8 cellular contexts compared by ENCODE assay signal in genomic region chr1:230426246-230427101, GRCh38. TPM values are rescaled to one million over a fixed set of nuclear protein-coding genes. Genes with fewer than 3 reads are reported as not detected.
A peak's percentile ranks its signal among the peaks of the same experiment; 100 is the strongest.
DNase-seq lines count a peak whose midpoint lies in the region; ATAC-seq and TF ChIP-seq lines count a peak whose summit lies in the region.

A gene with protein sequence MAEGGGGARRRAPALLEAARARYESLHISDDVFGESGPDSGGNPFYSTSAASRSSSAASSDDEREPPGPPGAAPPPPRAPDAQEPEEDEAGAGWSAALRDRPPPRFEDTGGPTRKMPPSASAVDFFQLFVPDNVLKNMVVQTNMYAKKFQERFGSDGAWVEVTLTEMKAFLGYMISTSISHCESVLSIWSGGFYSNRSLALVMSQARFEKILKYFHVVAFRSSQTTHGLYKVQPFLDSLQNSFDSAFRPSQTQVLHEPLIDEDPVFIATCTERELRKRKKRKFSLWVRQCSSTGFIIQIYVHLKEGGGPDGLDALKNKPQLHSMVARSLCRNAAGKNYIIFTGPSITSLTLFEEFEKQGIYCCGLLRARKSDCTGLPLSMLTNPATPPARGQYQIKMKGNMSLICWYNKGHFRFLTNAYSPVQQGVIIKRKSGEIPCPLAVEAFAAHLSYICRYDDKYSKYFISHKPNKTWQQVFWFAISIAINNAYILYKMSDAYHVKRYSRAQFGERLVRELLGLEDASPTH (minus strand): TSS chr1:230426332. CDS start chr1:230425928, 404 bp downstream.

- H3K36me3 ChIP-seq in BE2C (no peaks in the 10 kb centered on the region), endocrine pancreas (ENCODE audit: control insufficient read depth, insufficient read depth, low read length) (no peaks in the 10 kb centered on the region), mesendoderm (ENCODE audit: control insufficient read depth, insufficient read depth, low read length) (no peaks in the 10 kb centered on the region)

- DNase-seq in BE2C = peak; percentile 94
- peak; percentile 40 to 74 for DNase-seq in NCI-H524 (lab: John Stamatoyannopoulos, UW)
- DNase-seq in activated CD4-positive, alpha-beta memory T cell treated with anti-CD3 and anti-CD28 coated beads, Interleukin-2, amount 10 ng/mL, durations not matched to agents 7 days and 5 days = peak; percentile 68
- DNase-seq in mesendoderm = peak; percentile 87
- peak; percentile 8 to 12 for DNase-seq in stimulated activated CD8-positive, alpha-beta memory T cell treated with anti-CD3 and anti-CD28 coated beads, Interleukin-2, amount 100 ng/mL, for 1 hour (ENCODE audit: low read depth in 2 of 2)

- no peaks in the 10 kb centered on the region for H3K9me3 ChIP-seq in BE2C
- no peaks in the 10 kb centered on the region for H3K9me3 ChIP-seq in endocrine pancreas (ENCODE audit: control insufficient read depth, low read length)

- no peak within 1 kb of the TSS for H4K8ac ChIP-seq in mesendoderm (ENCODE audit: low read depth, low read length)

- WGBS in mesendoderm (ENCODE audit: extremely low coverage, insufficient coverage, low lambda C conversion rate) = no CpG with 5 or more reads among the region's 93 CpGs

- no peaks in the 10 kb centered on the region for H3K79me1 ChIP-seq in mesendoderm (ENCODE audit: low read length)

- ATAC-seq in GM19324 (IDR thresholded peaks at IDR 0.05; ENCODE audit: low FRiP score, unreplicated experiment) = peak; percentile 90
- peak; percentile 86 for ATAC-seq in HG03432 (IDR thresholded peaks at IDR 0.05; ENCODE audit: unreplicated experiment)

- peaks cover 64% of the 10 kb centered on the region for H3K27me3 Mint-ChIP-seq in activated CD4-positive, alpha-beta memory T cell treated with anti-CD3 and anti-CD28 coated beads, Interleukin-2, amount 10 ng/mL, durations not matched to agents 7 days and 5 days

- no peak within 1 kb of the TSS for H3K27ac ChIP-seq in mesendoderm (ENCODE audit: low read depth, low read length)

- peaks cover 19% of the 10 kb centered on the region for H3K4me1 Mint-ChIP-seq in activated CD4-positive, alpha-beta memory T cell treated with anti-CD3 and anti-CD28 coated beads, Interleukin-2, amount 10 ng/mL, durations not matched to agents 7 days and 5 days

- H2AK5ac ChIP-seq in mesendoderm (ENCODE audit: low read length) = no peak within 1 kb of the TSS

- no peak within 1 kb of the TSS for H3K23ac ChIP-seq in mesendoderm (ENCODE audit: low read length)

- H3K18ac ChIP-seq in mesendoderm (ENCODE audit: low read length) = no peak within 1 kb of the TSS

- H3K4me1 ChIP-seq in BE2C (peaks cover 18% of the 10 kb centered on the region), endocrine pancreas (ENCODE audit: control insufficient read depth, insufficient read depth, low read length) (no peaks in the 10 kb centered on the region), mesendoderm (ENCODE audit: control insufficient read depth, low read depth, low read length) (peaks cover 12% of the 10 kb centered on the region)

- no peak within 1 kb of the TSS for H2BK5ac ChIP-seq in mesendoderm (ENCODE audit: low read length)

- H3K27ac Mint-ChIP-seq in activated CD4-positive, alpha-beta memory T cell treated with anti-CD3 and anti-CD28 coated beads, Interleukin-2, amount 10 ng/mL, durations not matched to agents 7 days and 5 days = peak within 1 kb of the TSS; percentile 17

- H3K9ac ChIP-seq in endocrine pancreas (ENCODE audit: control insufficient read depth, insufficient read depth, low read length) (peak within 1 kb of the TSS; percentile 30), mesendoderm (ENCODE audit: low read length) (peak within 1 kb of the TSS; percentile 32)

- peak within 1 kb of the TSS; percentile 56 for H3K4me2 ChIP-seq in mesendoderm (ENCODE audit: low read length)

- POLR2A ChIA-PET in activated CD4-positive, alpha-beta memory T cell treated with anti-CD3 and anti-CD28 coated beads, Interleukin-2, amount 10 ng/mL, durations not matched to agents 7 days and 5 days (lab: Charles Lee) = no interaction called here

- H2BK120ac ChIP-seq in mesendoderm (ENCODE audit: low read depth, low read length) = no peak within 1 kb of the TSS

- H3K4me3 Mint-ChIP-seq in activated CD4-positive, alpha-beta memory T cell treated with anti-CD3 and anti-CD28 coated beads, Interleukin-2, amount 10 ng/mL, durations not matched to agents 7 days and 5 days = peak within 1 kb of the TSS; percentile 49

- H3K56ac ChIP-seq in mesendoderm (ENCODE audit: low read length) = peak within 1 kb of the TSS; percentile 64

- H3K4ac ChIP-seq in mesendoderm (ENCODE audit: low read depth, low read length) = no peak within 1 kb of the TSS

- H3K36me3 Mint-ChIP-seq in activated CD4-positive, alpha-beta memory T cell treated with anti-CD3 and anti-CD28 coated beads, Interleukin-2, amount 10 ng/mL, durations not matched to agents 7 days and 5 days (ENCODE audit: low read depth) = peaks cover 5% of the 10 kb centered on the region

- H3K4me3 ChIP-seq in BE2C (ENCODE audit: low read depth, low read length) (peak within 1 kb of the TSS; percentile 75), endocrine pancreas (ENCODE audit: control insufficient read depth, insufficient read depth, low read length) (peak within 1 kb of the TSS; percentile 78), mesendoderm (ENCODE audit: low read length) (peak within 1 kb of the TSS; percentile 17)

- CTCF ChIA-PET in activated CD4-positive, alpha-beta memory T cell treated with anti-CD3 and anti-CD28 coated beads, Interleukin-2, amount 10 ng/mL, durations not matched to agents 7 days and 5 days (lab: Charles Lee) = no interaction called here

- no peak for TF ChIP-seq CTCF in BE2C (IDR thresholded peaks at IDR 0.05; ENCODE audit: low read depth, low read length)

- no peaks in the 10 kb centered on the region for H3K9me3 Mint-ChIP-seq in activated CD4-positive, alpha-beta memory T cell treated with anti-CD3 and anti-CD28 coated beads, Interleukin-2, amount 10 ng/mL, durations not matched to agents 7 days and 5 days

- H3K79me2 ChIP-seq in mesendoderm (ENCODE audit: control insufficient read depth, insufficient read depth, low read length) = no peaks in the 10 kb centered on the region

- H4K5ac ChIP-seq in mesendoderm (ENCODE audit: low read length) = no peak within 1 kb of the TSS

- H2BK15ac ChIP-seq in mesendoderm (replicated peaks; ENCODE audit: low read depth) = no peak within 1 kb of the TSS

- H3K27me3 ChIP-seq in BE2C (no peaks in the 10 kb centered on the region), endocrine pancreas (ENCODE audit: control insufficient read depth, insufficient read depth, low read length) (no peaks in the 10 kb centered on the region), mesendoderm (ENCODE audit: insufficient read depth, low read length, poor library complexity) (peaks cover 16% of the 10 kb centered on the region)

RNA-seq across cellular contexts. Expression of the gene that starts here (rescaled TPM):
- 7.0 TPM for polyA plus RNA-seq in BE2C (2012; ENCODE audit: insufficient read depth, insufficient read length, low read depth)
- not detected for total RNA-seq in activated CD4-positive, alpha-beta memory T cell treated with anti-CD3 and anti-CD28 coated beads, Interleukin-2, amount 10 ng/mL, durations not matched to agents 7 days and 5 days
- polyA plus RNA-seq in mesendoderm (2013, experiment 1 of 2) = 3.8 TPM
- 4.0 TPM for polyA plus RNA-seq in mesendoderm (2013, experiment 2 of 2)

Comparison
In these comparisons a context has a peak if more than half of its experiments do, and no peak if none do; other contexts are left out.
1. Peak in DNase-seq in activated CD4-positive, alpha-beta memory T cell treated with anti-CD3 and anti-CD28 coated beads, Interleukin-2, amount 10 ng/mL, durations not matched to agents 7 days and 5 days; RNA of the gene not detected or under 1 TPM.
2. DNase-seq: peak in every context shown above with its lines; median percentile 94 in BE2C; 87 in mesendoderm; 68 in activated CD4-positive, alpha-beta memory T cell treated with anti-CD3 and anti-CD28 coated beads, Interleukin-2, amount 10 ng/mL, durations not matched to agents 7 days and 5 days; 57 in NCI-H524; 10 in stimulated activated CD8-positive, alpha-beta memory T cell treated with anti-CD3 and anti-CD28 coated beads, Interleukin-2, amount 100 ng/mL, for 1 hour.
3. H3K4me3 ChIP-seq: peak in every context shown above with its lines; median percentile 78 in endocrine pancreas; 75 in BE2C; 17 in mesendoderm.